In the genomic region with DNA sequence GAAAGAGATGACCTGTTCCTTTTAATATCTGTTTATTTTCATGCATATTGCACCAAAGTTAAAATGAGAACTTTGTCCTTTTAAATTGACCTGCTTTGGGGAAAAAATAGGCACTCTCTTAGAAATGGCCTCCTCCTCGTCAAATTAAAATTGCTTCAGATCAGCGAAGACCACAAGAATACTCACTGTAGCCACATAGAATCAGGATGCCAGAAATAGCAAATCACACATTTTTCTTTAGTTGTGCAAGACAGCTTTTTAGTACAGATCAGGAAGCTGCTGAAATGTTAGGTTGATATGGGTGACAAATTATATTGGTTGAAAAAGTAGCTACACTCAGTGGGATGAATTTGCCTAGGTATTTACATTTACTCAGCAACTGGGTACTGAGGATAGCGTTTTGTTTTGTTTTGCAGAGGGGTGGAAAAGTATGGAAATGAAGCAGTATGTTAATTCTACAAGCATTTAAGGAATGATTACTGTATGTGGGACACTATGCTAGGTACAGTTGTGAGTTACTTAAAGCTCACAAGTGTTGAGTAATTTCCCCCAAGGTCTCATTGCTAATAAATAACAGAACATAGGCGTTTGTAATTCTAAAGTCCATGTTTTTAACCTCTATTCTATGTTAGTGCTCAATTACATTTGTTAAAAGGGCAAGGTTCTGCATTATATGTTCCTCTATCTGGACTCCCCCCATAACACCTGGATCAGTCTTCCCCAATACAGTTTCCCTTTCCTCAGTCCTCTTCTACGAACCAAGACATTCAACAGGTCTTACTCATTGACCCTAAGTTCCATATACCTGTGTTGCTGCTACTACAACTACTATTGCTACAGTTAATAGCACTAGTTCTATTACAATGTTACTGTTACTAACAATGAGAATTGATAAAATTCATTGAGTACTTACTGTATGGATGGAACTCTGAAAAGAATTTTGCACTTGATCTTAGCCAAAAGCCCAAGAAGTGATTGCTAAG, we compare ENCODE assay signal across 9 cellular contexts.
DNase-seq lines count a peak whose midpoint lies in the region; ATAC-seq, FAIRE-seq and TF ChIP-seq lines count a peak whose summit lies in the region.
"Had no signal": no experiment of that assay in that cellular context is flagged by ENCODE, and none has a peak within 500 bp of the region (broad histone marks: within the 10 kb centered on the region; RNA-seq: fewer than 3 reads in every experiment).

No MANE protein-coding gene starts in this region.

- H2BK5ac ChIP-seq in IMR-90 (ENCODE audit: low read depth, low read length, poor library complexity, severe bottlenecking), result no peak overlapping the region

- H3K23ac ChIP-seq in IMR-90 (ENCODE audit: low read depth, low read length), result no peak overlapping the region

- TF ChIP-seq RAD21 in IMR-90 (IDR thresholded peaks at IDR 0.05; ENCODE audit: low read length), result no peak

- H4K8ac ChIP-seq in IMR-90 (ENCODE audit: low read depth in 2 of 2, low read length in 2 of 2), result no peak overlapping the region

- in situ Hi-C loops in IMR-90 (cut with MboI; ENCODE audit: low sequenced_read_pairs) (no loop called here), mammary epithelial cell (cut with MboI; ENCODE audit: low sequenced_read_pairs in 2 of 2) (no loop called here)

- no TSS peak for BruUV-seq in IMR-90 (replicated peaks; lab: Mats Ljungman, UMichigan)
- no TSS peak for BruUV-seq in mammary epithelial cell (replicated peaks; lab: Mats Ljungman, UMichigan)

- H3K36me3 Mint-ChIP-seq in activated naive CD4-positive, alpha-beta T cell treated with anti-CD3 and anti-CD28 coated beads for 36 hours (ENCODE audit: low read depth), result no peaks in the 10 kb centered on the region
- peaks cover 1 to 4% of the 10 kb centered on the region in 2 donors for H3K36me3 Mint-ChIP-seq in stimulated activated naive B cell treated with anti-CD40 and anti-IgM and Interleukin-4, amounts not matched to agents 10 μg/mL and 1 μg/mL and 100 μg/mL, for 72 hours

- no peak overlapping the region for H3K56ac ChIP-seq in IMR-90 (ENCODE audit: extremely low read depth, insufficient read depth, low read length)

- H3K9me1 ChIP-seq in IMR-90 (ENCODE audit: insufficient read depth, low read length), result no peaks in the 10 kb centered on the region; the same call in 1 of the 2 replicates

- H3K27ac Mint-ChIP-seq in activated naive CD4-positive, alpha-beta T cell treated with anti-CD3 and anti-CD28 coated beads for 36 hours, result peak overlapping the region; percentile 62
- H3K27ac Mint-ChIP-seq in stimulated activated naive B cell treated with anti-CD40 and anti-IgM and Interleukin-4, amounts not matched to agents 10 μg/mL and 1 μg/mL and 100 μg/mL, for 72 hours, result peak overlapping the region; percentile 16

- no peak overlapping the region for H2BK120ac ChIP-seq in IMR-90 (ENCODE audit: low read depth, low read length)

- no peak overlapping the region for H2AK9ac ChIP-seq in IMR-90 (replicated peaks; ENCODE audit: low read depth, low read length, poor library complexity)

- H4K20me1 ChIP-seq in IMR-90 (ENCODE audit: insufficient read depth, low read length), result no peaks in the 10 kb centered on the region
- no peaks in the 10 kb centered on the region for H4K20me1 ChIP-seq in mammary epithelial cell (ENCODE audit: insufficient read depth, low read length)

- H3K9me3 ChIP-seq in IMR-90 (ENCODE audit: control insufficient read depth, insufficient read depth, low read length), result no peaks in the 10 kb centered on the region
- no peaks in the 10 kb centered on the region for H3K9me3 ChIP-seq in mammary epithelial cell (replicated peaks; ENCODE audit: insufficient read depth, low read length)

- dilution Hi-C loops in IMR-90 (cut with HindIII; ENCODE audit: low sequenced_read_pairs, unreplicated experiment) (no loop called here), mammary epithelial cell (cut with HindIII; ENCODE audit: low sequenced_read_pairs) (no loop called here)

- intact Hi-C loops in activated naive CD4-positive, alpha-beta T cell treated with anti-CD3 and anti-CD28 coated beads for 36 hours (cut with micrococcal nuclease), result loop anchor here (1.0 to 2.0 kb wide), 5 partner anchors 42 to 220 kb away; no protein-coding TSS in a partner anchor
- intact Hi-C loops in IMR-90 (cut with micrococcal nuclease) (loop anchor here (2.0 kb wide), 2 partner anchors 99 to 151 kb away; a partner anchor contains a TSS), mammary epithelial cell (cut with micrococcal nuclease) (loop anchor here (1.0 to 10.0 kb wide), 3 partner anchors 101 to 213 kb away; no protein-coding TSS in a partner anchor)

- H4K5ac ChIP-seq in IMR-90 (ENCODE audit: low read depth, low read length), result no peak overlapping the region

- H3K4me2 ChIP-seq in IMR-90 (ENCODE audit: low read depth, low read length), result peak overlapping the region; percentile 69; the same call in 1 of the 2 replicates
- H3K4me2 ChIP-seq in mammary epithelial cell (ENCODE audit: insufficient read depth, low read depth, low read length), result no peak overlapping the region

- WGBS in IMR-90 (ENCODE audit: extremely low coverage in 2 of 2, insufficient read length in 1 of 2), 2 experiments, result 0% methylated on average over 1 of the region's 5 CpGs; no CpG with 5 or more reads in 1 of the 2 experiments
- 23% methylated on average over 5 of the region's 5 CpGs for WGBS in mammary epithelial cell (ENCODE audit: low coverage, missing lambda C conversion rate)

- H3K36me3 ChIP-seq in IMR-90 (ENCODE audit: control insufficient read depth, insufficient read depth, low read length) (no peaks in the 10 kb centered on the region), mammary epithelial cell (ENCODE audit: insufficient read depth, low read length) (no peaks in the 10 kb centered on the region)

- H3K9ac ChIP-seq in IMR-90 (ENCODE audit: low read depth, low read length), result no peak overlapping the region
- H3K9ac ChIP-seq in mammary epithelial cell (ENCODE audit: insufficient read depth, low read length), result no peak overlapping the region

- H3K79me1 ChIP-seq in IMR-90 (ENCODE audit: low read depth in 1 of 2, low read length in 2 of 2), result no peaks in the 10 kb centered on the region

- TF ChIP-seq CTCF in IMR-90 (conservative IDR thresholded peaks at IDR 0.05; ENCODE audit: low read depth, low read length) (no peak), mammary epithelial cell (conservative IDR thresholded peaks at IDR 0.05 in 1 of 2, IDR thresholded peaks at IDR 0.05 in 1 of 2; ENCODE audit: extremely low read depth in 1 of 2, insufficient read depth in 1 of 2, low read depth in 1 of 2, low read length in 2 of 2) (no peak)

- no peaks in the 10 kb centered on the region for H3K9me3 Mint-ChIP-seq in activated naive CD4-positive, alpha-beta T cell treated with anti-CD3 and anti-CD28 coated beads for 36 hours
- peaks cover 0 to 2% of the 10 kb centered on the region in 2 donors for H3K9me3 Mint-ChIP-seq in stimulated activated naive B cell treated with anti-CD40 and anti-IgM and Interleukin-4, amounts not matched to agents 10 μg/mL and 1 μg/mL and 100 μg/mL, for 72 hours

- H3K18ac ChIP-seq in IMR-90 (ENCODE audit: low read depth, low read length), result no peak overlapping the region

- H3K14ac ChIP-seq in IMR-90 (replicated peaks; ENCODE audit: low read depth, low read length), result no peak overlapping the region

- no peak overlapping the region; the same call in 1 of the 2 replicates for H2BK20ac ChIP-seq in IMR-90 (ENCODE audit: low read depth, low read length)

- H4K91ac ChIP-seq in IMR-90 (ENCODE audit: insufficient read depth, low read depth, low read length), result no peak overlapping the region

- CTCF ChIA-PET in activated naive CD4-positive, alpha-beta T cell treated with anti-CD3 and anti-CD28 coated beads for 36 hours (lab: Charles Lee), result interaction anchor here (0.7 to 8.7 kb wide), 25 partner anchors 8 to 229 kb away, joined by 3 to 131 read pairs (median 4); a partner anchor contains a TSS
- CTCF ChIA-PET in IMR-90 (lab: Yijun Ruan, JAX) (interaction anchor here (0.6 to 0.7 kb wide), 2 partner anchors 149 to 180 kb away, joined by 3 read pairs; no protein-coding TSS in a partner anchor), mammary epithelial cell (lab: Charles Lee; ENCODE audit: low non-redundant PET) (interaction anchor here (0.5 to 1.1 kb wide), 3 partner anchors 67 to 151 kb away, joined by 3 to 6 read pairs (median 3); no protein-coding TSS in a partner anchor)

- no peak overlapping the region for H3K4me3 ChIP-seq in IMR-90 (ENCODE audit: insufficient read depth, low read depth, low read length)
- H3K4me3 ChIP-seq in mammary epithelial cell (replicated peaks in 1 of 3; ENCODE audit: insufficient read depth in 1 of 3, low read depth in 2 of 3, low read length in 3 of 3), result no peak overlapping the region

- H2AFZ ChIP-seq in IMR-90 (replicated peaks; ENCODE audit: low read length, poor library complexity) (no peak overlapping the region), mammary epithelial cell (ENCODE audit: low read depth, low read length) (peak overlapping the region; percentile 20)

- FAIRE-seq in GM12891 (lab: Jason Lieb, UNC), result no peak

- no peak overlapping the region for H3K4ac ChIP-seq in IMR-90 (ENCODE audit: low read depth, low read length)

- no peak for TF ChIP-seq POLR2A in IMR-90 (IDR thresholded peaks at IDR 0.05; ENCODE audit: low read depth, low read length)
- no peak for TF ChIP-seq POLR2A in GM12891 (IDR thresholded peaks at IDR 0.05; ENCODE audit: low read depth, low read length)

- peaks cover 63% of the 10 kb centered on the region for H3K4me1 Mint-ChIP-seq in activated naive CD4-positive, alpha-beta T cell treated with anti-CD3 and anti-CD28 coated beads for 36 hours (ENCODE audit: low read depth)
- peaks cover 40 to 66% of the 10 kb centered on the region in 2 donors for H3K4me1 Mint-ChIP-seq in stimulated activated naive B cell treated with anti-CD40 and anti-IgM and Interleukin-4, amounts not matched to agents 10 μg/mL and 1 μg/mL and 100 μg/mL, for 72 hours

- no peak for DNase-seq in activated naive CD4-positive, alpha-beta T cell treated with anti-CD3 and anti-CD28 coated beads for 36 hours
- DNase-seq in activated naive CD4-positive, alpha-beta T cell treated with anti-CD3 and anti-CD28 coated beads, Interleukin-2, amount 50 U/mL, for 16 hours, result no peak
- DNase-seq in IMR-90, result peak; percentile 57
- DNase-seq in mammary epithelial cell, result no peak
- no peak for DNase-seq in stimulated activated naive B cell treated with anti-CD40 and anti-IgM and Interleukin-4, amounts not matched to agents 10 μg/mL and 1 μg/mL and 100 μg/mL, for 72 hours
- DNase-seq in GM12891 (ENCODE audit: insufficient read length, low spot score), result no peak
- no peak for DNase-seq in stimulated activated CD4-positive, alpha-beta T cell treated with anti-CD3 and anti-CD28 coated beads, Interleukin-12 subunit alpha, Interleukin-12 subunit beta, amount 100 ng/mL, for 4 hours
- DNase-seq in stimulated activated CD4-positive, alpha-beta T cell treated with anti-CD3 and anti-CD28 coated beads, Interleukin-15, amount 100 ng/mL, for 24 hours, result no peak
- DNase-seq: DND-41 had no signal

- peak; percentile 54 for ATAC-seq in IMR-90 (ENCODE audit: low read depth)
- ATAC-seq in stimulated activated naive B cell treated with anti-CD40 and anti-IgM and Interleukin-4, amounts not matched to agents 10 μg/mL and 1 μg/mL and 100 μg/mL, for 72 hours (replicated peaks), result peak; percentile 48 to 64

- no peak overlapping the region for H2AK5ac ChIP-seq in IMR-90 (ENCODE audit: low read depth, low read length)

- no peaks in the 10 kb centered on the region for H3K79me2 ChIP-seq in mammary epithelial cell (ENCODE audit: insufficient read depth, low read length)

- no peaks in the 10 kb centered on the region for H3K27me3 Mint-ChIP-seq in activated naive CD4-positive, alpha-beta T cell treated with anti-CD3 and anti-CD28 coated beads for 36 hours (ENCODE audit: low read depth)
- no peaks in the 10 kb centered on the region for H3K27me3 Mint-ChIP-seq in stimulated activated naive B cell treated with anti-CD40 and anti-IgM and Interleukin-4, amounts not matched to agents 10 μg/mL and 1 μg/mL and 100 μg/mL, for 72 hours

- no peak overlapping the region for H2BK15ac ChIP-seq in IMR-90 (ENCODE audit: low read depth, low read length)

- H3K4me1 ChIP-seq in IMR-90 (ENCODE audit: control insufficient read depth, insufficient read depth, low read length), result peaks cover 3% of the 10 kb centered on the region
- H3K4me1 ChIP-seq in mammary epithelial cell (ENCODE audit: insufficient read depth, low read length), result peaks cover 12% of the 10 kb centered on the region

- H3K27ac ChIP-seq in IMR-90 (ENCODE audit: insufficient read depth, low read length), result no peak overlapping the region
- H3K27ac ChIP-seq in mammary epithelial cell (ENCODE audit: insufficient read depth, low read depth, low read length), result no peak overlapping the region

- POLR2A ChIA-PET in IMR-90 (lab: Charles Lee; ENCODE audit: unreplicated experiment), result no interaction called here

- H3K4me3 Mint-ChIP-seq in activated naive CD4-positive, alpha-beta T cell treated with anti-CD3 and anti-CD28 coated beads for 36 hours, result no peak overlapping the region
- peak overlapping the region; percentile 10 to 62 for H3K4me3 Mint-ChIP-seq in stimulated activated naive B cell treated with anti-CD40 and anti-IgM and Interleukin-4, amounts not matched to agents 10 μg/mL and 1 μg/mL and 100 μg/mL, for 72 hours

- no peaks in the 10 kb centered on the region for H3K27me3 ChIP-seq in IMR-90 (ENCODE audit: control insufficient read depth, insufficient read depth, low read length)
- no peaks in the 10 kb centered on the region for H3K27me3 ChIP-seq in mammary epithelial cell (ENCODE audit: insufficient read depth, low read length)
